Comparison of ENCODE assay signal across 24 cellular contexts in genomic region chr15:75682181-75683135, GRCh38. TPM values are rescaled to one million over a fixed set of nuclear protein-coding genes. Genes with fewer than 3 reads are reported as not detected.
"Had no signal": no experiment of that assay in that cellular context is flagged by ENCODE, and none has a peak within 500 bp of the region (broad histone marks: within the 10 kb centered on the region; RNA-seq: fewer than 3 reads in every experiment).

No MANE protein-coding gene starts in this region.

- H3K4me1 Mint-ChIP-seq: activated naive CD4-positive, alpha-beta T cell treated with anti-CD3 and anti-CD28 coated beads, Interleukin-2, amount 10 ng/mL, durations not matched to agents 7 days and 5 days; immature natural killer cell; mesothelial cell of epicardium; natural killer cell had no signal

- H3K9me3 Mint-ChIP-seq: activated CD4-positive, alpha-beta memory T cell treated with anti-CD3 and anti-CD28 coated beads, Interleukin-2, amount 10 ng/mL, durations not matched to agents 7 days and 5 days; activated naive CD4-positive, alpha-beta T cell treated with anti-CD3 and anti-CD28 coated beads, Interleukin-2, amount 10 ng/mL, durations not matched to agents 7 days and 5 days; endodermal cell; immature natural killer cell; mesothelial cell of epicardium; natural killer cell; stimulated activated naive CD8-positive, alpha-beta T cell treated with anti-CD3 and anti-CD28 coated beads, Interleukin-15, amount 100 ng/mL, for 72 hours; T-helper 1 cell treated with Interleukin-12 subunit alpha and Interleukin-12 subunit beta and Interleukin-4 antibody, amounts not matched to agents 30 μg/mL and 1 μg/mL, for 36 hours had no signal

- H2AFZ ChIP-seq: hepatocyte, parathyroid adenoma had no signal

- H3K4me3 ChIP-seq: hepatocyte, left lung, lung, skin epidermis, upper lobe of left lung had no signal

- H3K9me3 ChIP-seq: left lung, neutrophil, upper lobe of left lung had no signal

- H3K27ac Mint-ChIP-seq: activated CD4-positive, alpha-beta memory T cell treated with anti-CD3 and anti-CD28 coated beads, Interleukin-2, amount 10 ng/mL, durations not matched to agents 7 days and 5 days; activated naive CD4-positive, alpha-beta T cell treated with anti-CD3 and anti-CD28 coated beads, Interleukin-2, amount 10 ng/mL, durations not matched to agents 7 days and 5 days; endodermal cell; immature natural killer cell; mesothelial cell of epicardium; natural killer cell; T-helper 1 cell treated with Interleukin-12 subunit alpha and Interleukin-12 subunit beta and Interleukin-4 antibody, amounts not matched to agents 30 μg/mL and 1 μg/mL, for 36 hours had no signal

- H3K36me3 ChIP-seq: left lung, neutrophil, upper lobe of left lung had no signal

- H3K36me3 Mint-ChIP-seq: activated naive CD4-positive, alpha-beta T cell treated with anti-CD3 and anti-CD28 coated beads, Interleukin-2, amount 10 ng/mL, durations not matched to agents 7 days and 5 days; immature natural killer cell; mesothelial cell of epicardium; natural killer cell had no signal

- H3K4me3 Mint-ChIP-seq: activated CD4-positive, alpha-beta memory T cell treated with anti-CD3 and anti-CD28 coated beads, Interleukin-2, amount 10 ng/mL, durations not matched to agents 7 days and 5 days; activated naive CD4-positive, alpha-beta T cell treated with anti-CD3 and anti-CD28 coated beads, Interleukin-2, amount 10 ng/mL, durations not matched to agents 7 days and 5 days; endodermal cell; immature natural killer cell; mesothelial cell of epicardium; natural killer cell; stimulated activated naive CD8-positive, alpha-beta T cell treated with anti-CD3 and anti-CD28 coated beads, Interleukin-15, amount 100 ng/mL, for 72 hours; T-helper 1 cell treated with Interleukin-12 subunit alpha and Interleukin-12 subunit beta and Interleukin-4 antibody, amounts not matched to agents 30 μg/mL and 1 μg/mL, for 36 hours had no signal

- DNase-seq: activated CD4-positive, alpha-beta memory T cell treated with anti-CD3 and anti-CD28 coated beads, Interleukin-2, amount 10 ng/mL, durations not matched to agents 7 days and 5 days; activated CD4-positive, alpha-beta T cell treated with anti-CD3 and anti-CD28 coated beads for 48 hours; activated CD4-positive, CD25-positive, alpha-beta regulatory T cell; activated effector memory CD4-positive, alpha-beta T cell treated with anti-CD3 and anti-CD28 coated beads, Interleukin-2, amount 50 U/mL, for 16 hours; activated naive CD4-positive, alpha-beta T cell treated with anti-CD3 and anti-CD28 coated beads, Interleukin-2, amount 10 ng/mL, durations not matched to agents 7 days and 5 days; activated T-cell treated with anti-CD3 and anti-CD28 coated beads for 4 hours; cerebellar nuclear complex; cortex of kidney; endodermal cell; glutamatergic neuron; immature natural killer cell; left lung; natural killer cell; stimulated activated CD4-positive, alpha-beta T cell treated with anti-CD3 and anti-CD28 coated beads, Interleukin-1b, Interleukin-23, amount 100 ng/mL, for 48 hours; stimulated activated naive CD8-positive, alpha-beta T cell treated with anti-CD3 and anti-CD28 coated beads, Interleukin-15, amount 100 ng/mL, for 72 hours; T1000 had no signal

- H3K27ac ChIP-seq: hepatocyte, left lung, neutrophil, parathyroid adenoma, skin epidermis, upper lobe of left lung had no signal

- H3K4me1 ChIP-seq: parathyroid adenoma had no signal

- H3K27me3 ChIP-seq: hepatocyte, left lung, neutrophil, upper lobe of left lung had no signal

- H3K9ac ChIP-seq: parathyroid adenoma had no signal

- ATAC-seq: left lung, natural killer cell had no signal

RNA-seq across cellular contexts. Expression of gene CSPG4, which starts 30.2 kb away (rescaled TPM):
- total RNA-seq: activated CD4-positive, alpha-beta memory T cell treated with anti-CD3 and anti-CD28 coated beads, Interleukin-2, amount 10 ng/mL, durations not matched to agents 7 days and 5 days had no signal
